ENCODE assay signal across 7 cellular contexts in the genomic region with DNA sequence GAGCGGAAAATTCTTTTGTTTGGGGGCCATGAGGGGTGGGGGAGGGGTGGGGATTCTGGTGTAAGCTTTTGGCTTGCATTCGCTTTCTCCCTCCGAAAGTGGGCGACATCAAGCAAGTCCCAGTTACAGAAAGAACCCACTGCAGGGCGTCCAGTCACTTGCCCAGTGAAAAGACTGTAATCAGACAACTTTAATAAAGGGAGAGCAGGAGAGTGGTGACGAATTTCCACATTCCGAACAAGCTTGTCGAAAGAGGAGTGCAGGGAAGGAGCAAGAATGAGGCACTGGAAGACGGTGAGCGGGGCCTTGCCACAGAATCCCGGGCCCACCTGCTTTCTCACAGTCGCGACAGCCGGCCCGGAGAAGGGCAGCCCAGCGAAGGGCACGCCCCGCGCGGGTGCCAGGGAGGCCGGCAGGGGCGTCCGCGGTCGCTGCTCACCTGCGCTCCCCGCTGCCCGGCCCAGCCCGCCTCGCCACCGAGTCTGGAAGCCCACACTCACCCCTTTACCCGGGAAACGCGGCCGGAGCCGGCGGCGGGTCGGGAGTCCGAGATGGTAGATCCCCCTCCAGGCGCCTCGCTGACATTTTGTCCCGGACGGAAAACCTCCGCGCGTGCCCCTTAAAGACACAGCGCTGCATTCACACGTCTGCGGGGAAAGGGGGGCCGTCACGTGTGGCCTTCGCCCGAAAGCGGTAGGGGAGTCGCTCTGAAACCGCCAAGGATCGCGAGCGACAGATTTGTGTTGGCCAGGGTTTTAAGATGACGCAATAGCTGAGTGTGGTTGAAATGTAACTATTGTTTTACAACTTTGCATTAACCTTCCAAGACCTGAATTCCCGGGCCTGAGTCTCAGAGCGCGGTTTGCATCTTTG. TPM values are rescaled to one million over a fixed set of nuclear protein-coding genes. Genes with fewer than 3 reads are reported as not detected.
DNase-seq lines count a peak whose midpoint lies in the region; ATAC-seq and TF ChIP-seq lines count a peak whose summit lies in the region.

A gene with protein sequence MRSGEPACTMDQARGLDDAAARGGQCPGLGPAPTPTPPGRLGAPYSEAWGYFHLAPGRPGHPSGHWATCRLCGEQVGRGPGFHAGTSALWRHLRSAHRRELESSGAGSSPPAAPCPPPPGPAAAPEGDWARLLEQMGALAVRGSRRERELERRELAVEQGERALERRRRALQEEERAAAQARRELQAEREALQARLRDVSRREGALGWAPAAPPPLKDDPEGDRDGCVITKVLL (minus strand): TSS at position 675 of the 873 bp plus-strand sequence. CDS start 9,407 bp downstream, outside the sequence.

- H3K4me3 ChIP-seq in smooth muscle cell = peak within 1 kb of the TSS; percentile 85

- no peaks in the 10 kb centered on the region for H3K27me3 Mint-ChIP-seq in WTC11 (ENCODE audit: low read depth)

- ATAC-seq in GM18505 (IDR thresholded peaks at IDR 0.05; ENCODE audit: unreplicated experiment) (peak; percentile 71), HG02981 (IDR thresholded peaks at IDR 0.05; ENCODE audit: unreplicated experiment) (peak; percentile 68), WTC11 (peak; percentile 77)

- peaks cover 15% of the 10 kb centered on the region for H3K4me1 ChIP-seq in smooth muscle cell (ENCODE audit: low read depth)

- peak within 1 kb of the TSS; percentile 89 for H3K27ac ChIP-seq in caudate nucleus (ENCODE audit: low read depth, low read length)
- peak within 1 kb of the TSS; percentile 70 for H3K27ac ChIP-seq in smooth muscle cell (ENCODE audit: low read depth)

- peaks cover 23% of the 10 kb centered on the region for H3K36me3 Mint-ChIP-seq in WTC11

- no peaks in the 10 kb centered on the region for H4K20me1 ChIP-seq in smooth muscle cell (ENCODE audit: low read depth)

- DNase-seq in NCI-H2171 (lab: John Stamatoyannopoulos, UW) (peak; percentile 59), WTC11 (ENCODE audit: low spot score) (peak; percentile 55), caudate nucleus (lab: John Stamatoyannopoulos, UW) (peak in 60 of 61 donors; percentile 9 to 86 (median 66)), inferior parietal cortex (ENCODE audit: extremely low spot score) (peak; percentile 67), smooth muscle cell (lab: John Stamatoyannopoulos, UW; ENCODE audit: unreplicated experiment) (peak; percentile 49)

- peak within 1 kb of the TSS; percentile 100 for H3K27ac Mint-ChIP-seq in WTC11

- no peaks in the 10 kb centered on the region for H3F3A ChIP-seq in smooth muscle cell (ENCODE audit: low read depth)

- H3K4me1 Mint-ChIP-seq in WTC11 = peaks cover 32% of the 10 kb centered on the region

- TF ChIP-seq POLR2A in GM18505 (IDR thresholded peaks at IDR 0.05; ENCODE audit: borderline replicate concordance, extremely low read depth, insufficient read depth, insufficient read length) = peak; percentile 36

- no peaks in the 10 kb centered on the region for H3K27me3 ChIP-seq in smooth muscle cell (ENCODE audit: low read depth)

- peak within 1 kb of the TSS; percentile 82 for H3K9ac ChIP-seq in smooth muscle cell (ENCODE audit: low read depth)

- POLR2A ChIA-PET in WTC11 (lab: Charles Lee) = interaction anchor here (0.6 to 2.0 kb wide), 5 partner anchors 10 to 280 kb away, joined by 3 to 9 read pairs (median 4); a partner anchor contains a TSS

- peak within 1 kb of the TSS; percentile 98 for H2AFZ ChIP-seq in smooth muscle cell (ENCODE audit: low read depth)

- no peaks in the 10 kb centered on the region for H3K36me3 ChIP-seq in smooth muscle cell (ENCODE audit: low read depth)

- H3K4me3 Mint-ChIP-seq in WTC11 = peak within 1 kb of the TSS; percentile 98

- TF ChIP-seq CTCF in WTC11 (IDR thresholded peaks at IDR 0.05) (no peak), smooth muscle cell (IDR thresholded peaks at IDR 0.05; ENCODE audit: borderline replicate concordance, insufficient read depth, poor library complexity, severe bottlenecking) (no peak)

- WGBS in smooth muscle cell (ENCODE audit: low lambda C conversion rate) = under 1% methylated on average over 61 of the region's 64 CpGs

- H3K4me2 ChIP-seq in smooth muscle cell = peak within 1 kb of the TSS; percentile 90

- CTCF ChIA-PET in WTC11 (lab: Charles Lee) = interaction anchor here (0.7 to 4.1 kb wide), 7 partner anchors 10 to 406 kb away, joined by 3 to 42 read pairs (median 4); a partner anchor contains a TSS

- no peaks in the 10 kb centered on the region for H3K9me3 ChIP-seq in smooth muscle cell (replicated peaks; ENCODE audit: low read depth)

- peaks cover 4% of the 10 kb centered on the region for H3K79me2 ChIP-seq in smooth muscle cell (ENCODE audit: low read depth)

- H3K9me3 Mint-ChIP-seq in WTC11 = peaks cover 18% of the 10 kb centered on the region

TF ChIP-seq in WTC11, 78 proteins besides CTCF, POLR2A, EP300 and RAD21 (continues in another document):
- TF ChIP-seq, protein P1, sequence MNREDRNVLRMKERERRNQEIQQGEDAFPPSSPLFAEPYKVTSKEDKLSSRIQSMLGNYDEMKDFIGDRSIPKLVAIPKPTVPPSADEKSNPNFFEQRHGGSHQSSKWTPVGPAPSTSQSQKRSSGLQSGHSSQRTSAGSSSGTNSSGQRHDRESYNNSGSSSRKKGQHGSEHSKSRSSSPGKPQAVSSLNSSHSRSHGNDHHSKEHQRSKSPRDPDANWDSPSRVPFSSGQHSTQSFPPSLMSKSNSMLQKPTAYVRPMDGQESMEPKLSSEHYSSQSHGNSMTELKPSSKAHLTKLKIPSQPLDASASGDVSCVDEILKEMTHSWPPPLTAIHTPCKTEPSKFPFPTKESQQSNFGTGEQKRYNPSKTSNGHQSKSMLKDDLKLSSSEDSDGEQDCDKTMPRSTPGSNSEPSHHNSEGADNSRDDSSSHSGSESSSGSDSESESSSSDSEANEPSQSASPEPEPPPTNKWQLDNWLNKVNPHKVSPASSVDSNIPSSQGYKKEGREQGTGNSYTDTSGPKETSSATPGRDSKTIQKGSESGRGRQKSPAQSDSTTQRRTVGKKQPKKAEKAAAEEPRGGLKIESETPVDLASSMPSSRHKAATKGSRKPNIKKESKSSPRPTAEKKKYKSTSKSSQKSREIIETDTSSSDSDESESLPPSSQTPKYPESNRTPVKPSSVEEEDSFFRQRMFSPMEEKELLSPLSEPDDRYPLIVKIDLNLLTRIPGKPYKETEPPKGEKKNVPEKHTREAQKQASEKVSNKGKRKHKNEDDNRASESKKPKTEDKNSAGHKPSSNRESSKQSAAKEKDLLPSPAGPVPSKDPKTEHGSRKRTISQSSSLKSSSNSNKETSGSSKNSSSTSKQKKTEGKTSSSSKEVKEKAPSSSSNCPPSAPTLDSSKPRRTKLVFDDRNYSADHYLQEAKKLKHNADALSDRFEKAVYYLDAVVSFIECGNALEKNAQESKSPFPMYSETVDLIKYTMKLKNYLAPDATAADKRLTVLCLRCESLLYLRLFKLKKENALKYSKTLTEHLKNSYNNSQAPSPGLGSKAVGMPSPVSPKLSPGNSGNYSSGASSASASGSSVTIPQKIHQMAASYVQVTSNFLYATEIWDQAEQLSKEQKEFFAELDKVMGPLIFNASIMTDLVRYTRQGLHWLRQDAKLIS (CRISPR knock-in tag; IDR thresholded peaks at IDR 0.05; ENCODE audit: borderline replicate concordance) = no peak; the same call in 1 of the 2 replicates
- TF ChIP-seq, protein P2, sequence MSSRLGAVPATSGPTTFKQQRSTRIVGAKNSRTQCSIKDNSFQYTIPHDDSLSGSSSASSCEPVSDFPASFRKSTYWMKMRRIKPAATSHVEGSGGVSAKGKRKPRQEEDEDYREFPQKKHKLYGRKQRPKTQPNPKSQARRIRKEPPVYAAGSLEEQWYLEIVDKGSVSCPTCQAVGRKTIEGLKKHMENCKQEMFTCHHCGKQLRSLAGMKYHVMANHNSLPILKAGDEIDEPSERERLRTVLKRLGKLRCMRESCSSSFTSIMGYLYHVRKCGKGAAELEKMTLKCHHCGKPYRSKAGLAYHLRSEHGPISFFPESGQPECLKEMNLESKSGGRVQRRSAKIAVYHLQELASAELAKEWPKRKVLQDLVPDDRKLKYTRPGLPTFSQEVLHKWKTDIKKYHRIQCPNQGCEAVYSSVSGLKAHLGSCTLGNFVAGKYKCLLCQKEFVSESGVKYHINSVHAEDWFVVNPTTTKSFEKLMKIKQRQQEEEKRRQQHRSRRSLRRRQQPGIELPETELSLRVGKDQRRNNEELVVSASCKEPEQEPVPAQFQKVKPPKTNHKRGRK (CRISPR knock-in tag; IDR thresholded peaks at IDR 0.05; ENCODE audit: borderline replicate concordance) = no peak
- TF ChIP-seq JUN (CRISPR knock-in tag; IDR thresholded peaks at IDR 0.05) = no peak
- TF ChIP-seq, protein P3, sequence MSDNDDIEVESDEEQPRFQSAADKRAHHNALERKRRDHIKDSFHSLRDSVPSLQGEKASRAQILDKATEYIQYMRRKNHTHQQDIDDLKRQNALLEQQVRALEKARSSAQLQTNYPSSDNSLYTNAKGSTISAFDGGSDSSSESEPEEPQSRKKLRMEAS (CRISPR knock-in tag; IDR thresholded peaks at IDR 0.05) = peak; percentile 60; the same call in 1 of the 2 replicates
- TF ChIP-seq, protein P4, sequence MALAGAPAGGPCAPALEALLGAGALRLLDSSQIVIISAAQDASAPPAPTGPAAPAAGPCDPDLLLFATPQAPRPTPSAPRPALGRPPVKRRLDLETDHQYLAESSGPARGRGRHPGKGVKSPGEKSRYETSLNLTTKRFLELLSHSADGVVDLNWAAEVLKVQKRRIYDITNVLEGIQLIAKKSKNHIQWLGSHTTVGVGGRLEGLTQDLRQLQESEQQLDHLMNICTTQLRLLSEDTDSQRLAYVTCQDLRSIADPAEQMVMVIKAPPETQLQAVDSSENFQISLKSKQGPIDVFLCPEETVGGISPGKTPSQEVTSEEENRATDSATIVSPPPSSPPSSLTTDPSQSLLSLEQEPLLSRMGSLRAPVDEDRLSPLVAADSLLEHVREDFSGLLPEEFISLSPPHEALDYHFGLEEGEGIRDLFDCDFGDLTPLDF (CRISPR knock-in tag; IDR thresholded peaks at IDR 0.05) = no peak
- TF ChIP-seq, protein P5, sequence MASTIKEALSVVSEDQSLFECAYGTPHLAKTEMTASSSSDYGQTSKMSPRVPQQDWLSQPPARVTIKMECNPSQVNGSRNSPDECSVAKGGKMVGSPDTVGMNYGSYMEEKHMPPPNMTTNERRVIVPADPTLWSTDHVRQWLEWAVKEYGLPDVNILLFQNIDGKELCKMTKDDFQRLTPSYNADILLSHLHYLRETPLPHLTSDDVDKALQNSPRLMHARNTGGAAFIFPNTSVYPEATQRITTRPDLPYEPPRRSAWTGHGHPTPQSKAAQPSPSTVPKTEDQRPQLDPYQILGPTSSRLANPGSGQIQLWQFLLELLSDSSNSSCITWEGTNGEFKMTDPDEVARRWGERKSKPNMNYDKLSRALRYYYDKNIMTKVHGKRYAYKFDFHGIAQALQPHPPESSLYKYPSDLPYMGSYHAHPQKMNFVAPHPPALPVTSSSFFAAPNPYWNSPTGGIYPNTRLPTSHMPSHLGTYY (CRISPR knock-in tag; IDR thresholded peaks at IDR 0.05) = no peak
- no peak for TF ChIP-seq SOX15 (CRISPR knock-in tag; IDR thresholded peaks at IDR 0.05)

RNA-seq across cellular contexts. Expression of the gene that starts here (rescaled TPM):
- 3.6 to 7.0 TPM (median 5.7 TPM) in 3 replicates for total RNA-seq in WTC11 (2021)
- total RNA-seq in smooth muscle cell = 0.81 and 1.6 TPM in 2 replicates
- polyA plus RNA-seq in smooth muscle cell = 4.6 and 4.8 TPM in 2 replicates

Comparison
In these comparisons a context has a peak if more than half of its experiments do, and no peak if none do; other contexts are left out.
1. Peak in every context shown above with its lines: DNase-seq, ATAC-seq, H3K4me3 ChIP-seq and H3K27ac ChIP-seq.